16 cellular contexts compared by ENCODE assay signal in genomic region chr1:60415696-60416095, GRCh38.
"Had no signal": no experiment of that assay in that cellular context is flagged by ENCODE, and none has a peak within 500 bp of the region (broad histone marks: within the 10 kb centered on the region; RNA-seq: fewer than 3 reads in every experiment).

No MANE protein-coding gene starts in this region.

- ATAC-seq: esophagus mucosa; heart left ventricle; naive thymus-derived CD4-positive, alpha-beta T cell; psoas muscle; sciatic nerve; stimulated activated memory B cell treated with anti-CD40 and anti-IgM and Interleukin-4, amounts not matched to agents 10 μg/mL and 1 μg/mL and 100 μg/mL, for 72 hours; stimulated activated naive CD8-positive, alpha-beta T cell treated with anti-CD3 and anti-CD28 coated beads, Interleukin-15, amount 100 ng/mL, for 72 hours had no signal

- DNase-seq: dorsolateral prefrontal cortex; effector CD8-positive, alpha-beta T cell; heart left ventricle; hippocampal formation; mesendoderm; naive thymus-derived CD4-positive, alpha-beta T cell; psoas muscle; spleen; stimulated activated CD4-positive, alpha-beta T cell treated with anti-CD3 and anti-CD28 coated beads, Interleukin-15, amount 100 ng/mL, for 24 hours; stimulated activated CD4-positive, alpha-beta T cell treated with anti-CD3 and anti-CD28 coated beads, Interleukin-1b, Interleukin-23, amount 100 ng/mL, for 48 hours; stimulated activated CD4-positive, alpha-beta T cell treated with anti-CD3 and anti-CD28 coated beads, Interleukin-4, amount 100 ng/mL, for 24 hours; stimulated activated naive CD8-positive, alpha-beta T cell treated with anti-CD3 and anti-CD28 coated beads, Interleukin-15, amount 100 ng/mL, for 72 hours; testis had no signal
